In the genomic region with DNA sequence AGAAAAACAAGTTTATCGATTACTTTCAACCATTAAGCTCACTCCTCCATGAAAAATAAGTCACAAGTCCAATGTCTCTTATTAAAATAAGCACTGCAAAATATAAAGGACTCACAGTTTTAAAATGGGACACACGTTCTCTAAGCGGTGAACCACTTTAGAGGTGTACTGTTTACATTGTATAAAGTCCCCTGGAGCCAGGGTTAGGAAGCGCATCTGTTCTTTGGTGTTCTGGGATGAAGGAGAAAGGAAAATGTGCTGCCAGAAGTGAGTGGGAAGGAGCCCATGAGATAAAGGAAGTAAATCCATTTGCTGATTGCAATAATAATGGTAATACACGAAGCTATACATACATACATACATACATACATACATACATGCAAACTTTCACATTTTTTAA, we compare ENCODE assay signal across 20 cellular contexts. TPM values are rescaled to one million over a fixed set of nuclear protein-coding genes. Genes with fewer than 3 reads are reported as not detected.
"Had no signal": no experiment of that assay in that cellular context is flagged by ENCODE, and none has a peak within 500 bp of the region (broad histone marks: within the 10 kb centered on the region; RNA-seq: fewer than 3 reads in every experiment).

No MANE protein-coding gene starts in this region.

RNA-seq across cellular contexts. Expression of a gene that starts 40.6 kb away (rescaled TPM):
- total RNA-seq: colonic mucosa; endodermal cell; epithelial cell of proximal tubule; fibroblast of lung; fibroblast of villous mesenchyme; foreskin keratinocyte; gastroesophageal sphincter; heart left ventricle; hepatocyte; kidney; left colon; left lobe of liver; left ventricle myocardium inferior; mononuclear cell; mucosa of gallbladder; naive thymus-derived CD4-positive, alpha-beta T cell had no signal
- polyA plus RNA-seq: endothelial cell of umbilical vein; fibroblast of lung; heart left ventricle; hepatocyte; immature natural killer cell; liver; mammary epithelial cell; naive thymus-derived CD4-positive, alpha-beta T cell had no signal
